Comparison of ENCODE assay signal across 1 cellular context in genomic region chr9:83629433-83630104, GRCh38.
TF ChIP-seq lines count a peak whose summit lies in the region.

No MANE protein-coding gene starts in this region.

TF ChIP-seq in HepG2, 621 proteins besides CTCF, POLR2A, EP300 and RAD21 (continued from another document and continues in another):
- TF ChIP-seq DBP (CRISPR knock-in tag; IDR thresholded peaks at IDR 0.05; ENCODE audit: not compliant biosample characterization), result no peak
- TF ChIP-seq HHEX (CRISPR knock-in tag; IDR thresholded peaks at IDR 0.05), result no peak
- no peak; the same call in 1 of the 2 replicates for TF ChIP-seq ZBTB34 (CRISPR knock-in tag; IDR thresholded peaks at IDR 0.05)
- no peak for TF ChIP-seq ZNF335 (CRISPR knock-in tag; IDR thresholded peaks at IDR 0.05)
- TF ChIP-seq TERF1 (CRISPR knock-in tag; IDR thresholded peaks at IDR 0.05), result no peak
- no peak for TF ChIP-seq ONECUT2 (CRISPR knock-in tag; IDR thresholded peaks at IDR 0.05)
- no peak for TF ChIP-seq USF2 (IDR thresholded peaks at IDR 0.05; ENCODE audit: low read depth, low read length)
- TF ChIP-seq USF2 (CRISPR knock-in tag; IDR thresholded peaks at IDR 0.05; ENCODE audit: borderline replicate concordance), result no peak
- no peak for TF ChIP-seq THAP7 (CRISPR knock-in tag; IDR thresholded peaks at IDR 0.05)
- TF ChIP-seq NBN (conservative IDR thresholded peaks at IDR 0.05), result no peak
- no peak for TF ChIP-seq ZNF678 (CRISPR knock-in tag; IDR thresholded peaks at IDR 0.05)
- TF ChIP-seq ATRX (CRISPR knock-in tag; IDR thresholded peaks at IDR 0.05; ENCODE audit: borderline replicate concordance), result no peak
- no peak for TF ChIP-seq NKX3-1 (CRISPR knock-in tag; IDR thresholded peaks at IDR 0.05)
- TF ChIP-seq ZNF326 (CRISPR knock-in tag; IDR thresholded peaks at IDR 0.05; ENCODE audit: borderline replicate concordance), result no peak
- TF ChIP-seq JUNB (CRISPR knock-in tag; IDR thresholded peaks at IDR 0.05; ENCODE audit: borderline replicate concordance), result no peak
- TF ChIP-seq ZNF160 (CRISPR knock-in tag; IDR thresholded peaks at IDR 0.05), result 0 out of 2 replicates have a peak, but pooled peaks have one; percentile 59
- TF ChIP-seq IKZF1 (IDR thresholded peaks at IDR 0.05), result no peak
- no peak for TF ChIP-seq STAG1 (CRISPR knock-in tag; IDR thresholded peaks at IDR 0.05)
- no peak for TF ChIP-seq ZNF180 (CRISPR knock-in tag; IDR thresholded peaks at IDR 0.05; ENCODE audit: borderline replicate concordance, low read depth)
- TF ChIP-seq SRSF9 (IDR thresholded peaks at IDR 0.05; ENCODE audit: borderline replicate concordance, insufficient read depth, low read depth, low read length, poor library complexity, severe bottlenecking), result no peak
- no peak for TF ChIP-seq SRSF4 (IDR thresholded peaks at IDR 0.05; ENCODE audit: low read depth, low read length, poor library complexity, severe bottlenecking)
- peak; percentile 53 for TF ChIP-seq YY1 (IDR thresholded peaks at IDR 0.05; ENCODE audit: insufficient read depth, insufficient replicate concordance, low read depth, low read length)
- no peak for TF ChIP-seq THAP11 (CRISPR knock-in tag; IDR thresholded peaks at IDR 0.05)
- peak; percentile 33; the same call in 1 of the 2 replicates for TF ChIP-seq ZBTB20 (CRISPR knock-in tag; IDR thresholded peaks at IDR 0.05; ENCODE audit: borderline replicate concordance, low read depth)
- no peak for TF ChIP-seq SYNCRIP (IDR thresholded peaks at IDR 0.05; ENCODE audit: insufficient read depth, low read depth, low read length)
- no peak for TF ChIP-seq CHD4 (IDR thresholded peaks at IDR 0.05; ENCODE audit: borderline replicate concordance, low read length)
- TF ChIP-seq KDM4B (CRISPR knock-in tag; IDR thresholded peaks at IDR 0.05), result no peak
- no peak for TF ChIP-seq IRF1 (CRISPR knock-in tag; IDR thresholded peaks at IDR 0.05; ENCODE audit: low read depth)
- TF ChIP-seq ZNF790 (CRISPR knock-in tag; IDR thresholded peaks at IDR 0.05; ENCODE audit: borderline replicate concordance), result no peak
- peak; percentile 28; the same call in 1 of the 2 replicates for TF ChIP-seq AHDC1 (CRISPR knock-in tag; IDR thresholded peaks at IDR 0.05; ENCODE audit: borderline replicate concordance)
- TF ChIP-seq TBL1XR1 (IDR thresholded peaks at IDR 0.05; ENCODE audit: borderline replicate concordance, low read length, partially characterized antibody), result peak; percentile 74
- no peak for TF ChIP-seq ZNF720 (CRISPR knock-in tag; IDR thresholded peaks at IDR 0.05)
- peak; percentile 74; the same call in 1 of the 2 replicates for TF ChIP-seq THRA (CRISPR knock-in tag; IDR thresholded peaks at IDR 0.05; ENCODE audit: borderline replicate concordance)
- no peak for TF ChIP-seq ETV5 (CRISPR knock-in tag; IDR thresholded peaks at IDR 0.05; ENCODE audit: borderline replicate concordance)
- no peak for TF ChIP-seq RARG (CRISPR knock-in tag; IDR thresholded peaks at IDR 0.05; ENCODE audit: low read depth)
- no peak for TF ChIP-seq ARNT2 (CRISPR knock-in tag; IDR thresholded peaks at IDR 0.05; ENCODE audit: low read depth)
- TF ChIP-seq RFX5 (IDR thresholded peaks at IDR 0.05; ENCODE audit: low read depth, low read length), result no peak
- TF ChIP-seq NFE2L2 (IDR thresholded peaks at IDR 0.05; ENCODE audit: low read length), result no peak
- no peak for TF ChIP-seq ZBTB8A (CRISPR knock-in tag; IDR thresholded peaks at IDR 0.05; ENCODE audit: borderline replicate concordance, low read depth)
- TF ChIP-seq SMAD3 (CRISPR knock-in tag; IDR thresholded peaks at IDR 0.05), result no peak
- TF ChIP-seq ZNF24 (IDR thresholded peaks at IDR 0.05), result peak; percentile 88
- no peak for TF ChIP-seq ZNF766 (CRISPR knock-in tag; IDR thresholded peaks at IDR 0.05; ENCODE audit: borderline replicate concordance)
- TF ChIP-seq ZNF337 (CRISPR knock-in tag; IDR thresholded peaks at IDR 0.05; ENCODE audit: borderline replicate concordance, low read depth), result peak; percentile 82; the same call in 1 of the 2 replicates
- peak; percentile 70 for TF ChIP-seq CREM (IDR thresholded peaks at IDR 0.05)
- no peak for TF ChIP-seq CREM (CRISPR knock-in tag; IDR thresholded peaks at IDR 0.05)
- peak; percentile 43; the same call in 1 of the 2 replicates for TF ChIP-seq FOSL2 (CRISPR knock-in tag; IDR thresholded peaks at IDR 0.05)
- TF ChIP-seq ZNF761 (CRISPR knock-in tag; conservative IDR thresholded peaks at IDR 0.05), result peak; percentile 82; the same call in 1 of the 2 replicates
- peak; percentile 45; the same call in 1 of the 2 replicates for TF ChIP-seq GMEB1 (CRISPR knock-in tag; IDR thresholded peaks at IDR 0.05; ENCODE audit: borderline replicate concordance)
- TF ChIP-seq ZNF652 (CRISPR knock-in tag; IDR thresholded peaks at IDR 0.05; ENCODE audit: borderline replicate concordance, low read depth), result peak; percentile 45; the same call in 1 of the 2 replicates
- TF ChIP-seq CBX5 (CRISPR knock-in tag; IDR thresholded peaks at IDR 0.05; ENCODE audit: borderline replicate concordance), result 0 out of 2 replicates have a peak, but pooled peaks have one; percentile 29
- no peak for TF ChIP-seq SIN3B (IDR thresholded peaks at IDR 0.05; ENCODE audit: low read length)
- TF ChIP-seq RARA (CRISPR knock-in tag; IDR thresholded peaks at IDR 0.05), result peak; percentile 93
- no peak for TF ChIP-seq SP4 (CRISPR knock-in tag; IDR thresholded peaks at IDR 0.05)
- no peak for TF ChIP-seq MTA3 (CRISPR knock-in tag; IDR thresholded peaks at IDR 0.05)
- no peak for TF ChIP-seq ZNF773 (CRISPR knock-in tag; IDR thresholded peaks at IDR 0.05; ENCODE audit: borderline replicate concordance)
- TF ChIP-seq ELF3 (CRISPR knock-in tag; IDR thresholded peaks at IDR 0.05), result 0 out of 2 replicates have a peak, but pooled peaks have one; percentile 36
